In the genomic region with DNA sequence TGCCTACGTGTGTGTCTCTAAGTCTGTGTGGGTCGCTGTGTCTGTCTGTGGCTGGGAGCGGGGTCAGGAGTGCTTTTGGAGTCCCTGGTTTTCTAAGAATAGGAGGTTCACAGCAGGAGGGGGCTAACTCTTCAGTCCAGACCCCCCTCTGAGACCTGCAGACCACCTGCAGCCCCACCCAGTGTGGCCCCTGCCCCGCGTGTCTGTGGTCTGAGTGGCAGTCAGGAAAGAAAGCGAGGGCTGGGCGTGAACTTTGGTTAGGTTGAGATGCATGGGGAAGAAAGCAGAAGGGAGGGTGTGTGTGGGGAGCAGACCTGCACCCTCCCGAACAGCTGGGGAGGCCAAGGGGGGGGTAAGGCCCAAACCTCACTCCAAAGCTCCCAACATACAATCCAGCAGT, we compare ENCODE assay signal across 13 cellular contexts.
DNase-seq lines count a peak whose midpoint lies in the region; ATAC-seq, FAIRE-seq and TF ChIP-seq lines count a peak whose summit lies in the region.
"Had no signal": no experiment of that assay in that cellular context is flagged by ENCODE, and none has a peak within 500 bp of the region (broad histone marks: within the 10 kb centered on the region; RNA-seq: fewer than 3 reads in every experiment).

No MANE protein-coding gene starts in this region.

- TF ChIP-seq POLR2A in K562 (conservative IDR thresholded peaks at IDR 0.05), result no peak
- no peak for TF ChIP-seq POLR2A in prostate gland (IDR thresholded peaks at IDR 0.05)

- H4K20me1 ChIP-seq in K562 (replicated peaks; ENCODE audit: control insufficient read depth, insufficient read depth, low read length), result 0 out of 2 replicates have a peak, but pooled peaks cover 3% of the 10 kb centered on the region

- CTCF ChIA-PET in K562 (lab: Yijun Ruan, JAX; ENCODE audit: low intra/inter-chr PET ratio), result no interaction called here

- peak overlapping the region; percentile 31; the same call in 1 of the 2 replicates for H3K4me2 ChIP-seq in K562 (ENCODE audit: insufficient read depth, low read length)
- H3K4me2 ChIP-seq: KMS-11 had no signal

- H3K36me3 ChIP-seq in K562 (ENCODE audit: control insufficient read depth, insufficient read depth, low read length) (no peaks in the 10 kb centered on the region), prostate gland (no peaks in the 10 kb centered on the region)
- H3K36me3 ChIP-seq: neutrophil had no signal

- intact Hi-C loops in K562 (cut with micrococcal nuclease) (no loop called here), left ventricle myocardium superior (cut with micrococcal nuclease) (no loop called here), prostate gland (cut with DNase I) (loop anchor here (1.0 to 5.0 kb wide), 2 partner anchors 110 to 147 kb away; no protein-coding TSS in a partner anchor)

- H3K27me3 ChIP-seq in K562 (ENCODE audit: control insufficient read depth in 2 of 2, insufficient read depth in 2 of 2, low read length in 2 of 2) (peaks cover 21 to 33% of the 10 kb centered on the region in 2 experiments), prostate gland (replicated peaks; ENCODE audit: insufficient read depth) (no peaks in the 10 kb centered on the region)
- H3K27me3 ChIP-seq: neutrophil had no signal

- H3K9me3 ChIP-seq in K562 (replicated peaks; ENCODE audit: control insufficient read depth, insufficient read depth, low read depth, low read length), result no peaks in the 10 kb centered on the region
- H3K9me3 ChIP-seq in prostate gland, result no peaks in the 10 kb centered on the region
- H3K9me3 ChIP-seq: neutrophil had no signal

- WGBS in K562 (ENCODE audit: insufficient coverage, low coverage, missing lambda C conversion rate), result 4% methylated on average over 7 of the region's 8 CpGs
- 68% methylated on average over 8 of the region's 8 CpGs for WGBS in prostate gland

- H3K27ac ChIP-seq in K562 (ENCODE audit: extremely low read depth, low read depth, low read length), result no peak overlapping the region
- peak overlapping the region; percentile 67 to 72 for H3K27ac ChIP-seq in prostate gland
- H3K27ac ChIP-seq: KMS-11, neutrophil had no signal

- H2AFZ ChIP-seq in K562 (ENCODE audit: low read depth, low read length), result no peak overlapping the region

- no TSS peak for BruUV-seq in K562 (replicated peaks; lab: Mats Ljungman, UMichigan)

- POLR2A ChIA-PET in K562 (lab: Yijun Ruan, JAX), result interaction anchor here (1.0 kb wide), 2 partner anchors 15 to 22 kb away, joined by 3 read pairs; no protein-coding TSS in a partner anchor

- no peaks in the 10 kb centered on the region for H3K79me2 ChIP-seq in K562 (ENCODE audit: control insufficient read depth, insufficient read depth, low read length)

- no peak for TF ChIP-seq RAD21 in K562 (CRISPR knock-in tag; conservative IDR thresholded peaks at IDR 0.05 in 1 of 2, IDR thresholded peaks at IDR 0.05 in 1 of 2)

- H3K9ac ChIP-seq in K562 (ENCODE audit: insufficient read depth in 1 of 2, low read depth in 2 of 2, low read length in 2 of 2), result no peak overlapping the region
- H3K9ac ChIP-seq: KMS-11 had no signal

- peaks cover 3% of the 10 kb centered on the region for H3K9me1 ChIP-seq in K562 (ENCODE audit: control insufficient read depth, insufficient read depth, low read length)

- in situ Hi-C loops in Caki2 (cut with HindIII; ENCODE audit: low pct_unique_long_range_greater_than_20kb, low sequenced_read_pairs), result no loop called here
- in situ Hi-C loops in K562 (cut with MboI), result no loop called here

- TF ChIP-seq EP300 in K562 (IDR thresholded peaks at IDR 0.05; ENCODE audit: low read length), result no peak

- H3K4me1 ChIP-seq in K562 (replicated peaks in 1 of 2; ENCODE audit: control insufficient read depth in 2 of 2, insufficient read depth in 2 of 2, low read length in 2 of 2) (peaks cover 4 to 10% of the 10 kb centered on the region in 2 experiments; a peak in 4 of 5 replicates), prostate gland (replicated peaks) (peaks cover 15% of the 10 kb centered on the region)

- TF ChIP-seq CTCF in K562 (IDR thresholded peaks at IDR 0.05 in 2 of 3, conservative IDR thresholded peaks at IDR 0.05 in 1 of 3; ENCODE audit: insufficient read depth in 2 of 3, low read depth in 1 of 3, low read length in 3 of 3) (no peak), prostate gland (IDR thresholded peaks at IDR 0.05) (no peak)

- FAIRE-seq in K562 (lab: Jason Lieb, UNC), result no peak

- DNase-seq in Caki2 (ENCODE audit: low read depth) (peak; percentile 11), K562 (ENCODE audit: extremely low read depth in 1 of 4, low spot score in 3 of 4) (no peak), left ventricle myocardium superior (no peak), prostate gland (ENCODE audit: low spot score) (no peak), DMS114 treated with DMSO at 0.1 percent for 48 hours (lab: John Stamatoyannopoulos, UW; ENCODE audit: unreplicated experiment) (no peak), kidney glomerular epithelial cell (lab: John Stamatoyannopoulos, UW) (no peak)
- DNase-seq: activated CD4-positive, alpha-beta T cell treated with anti-CD3 and anti-CD28 coated beads for 48 hours; DMS79 treated with DMSO at 0.1 percent for 48 hours; NCI-H524 treated with DMSO at 0.1 percent for 48 hours had no signal

- H3K4me3 ChIP-seq in K562, result no peak overlapping the region
- H3K4me3 ChIP-seq in prostate gland, result no peak overlapping the region

- ATAC-seq in K562 (no peak), left ventricle myocardium superior (peak; percentile 4), GM21825 (IDR thresholded peaks at IDR 0.05; ENCODE audit: unreplicated experiment) (no peak), GM21515 (IDR thresholded peaks at IDR 0.05; ENCODE audit: unreplicated experiment) (no peak)

TF ChIP-seq in K562, 482 proteins besides CTCF, POLR2A, EP300 and RAD21 (continues in another document):
- no peak for TF ChIP-seq MXD1 (CRISPR knock-in tag; IDR thresholded peaks at IDR 0.05; ENCODE audit: borderline replicate concordance, poor library complexity, severe bottlenecking)
- no peak for TF ChIP-seq DEAF1 (CRISPR knock-in tag; IDR thresholded peaks at IDR 0.05)
- TF ChIP-seq CHAMP1 (IDR thresholded peaks at IDR 0.05), result no peak
